ENCODE assay signal across 11 cellular contexts in the genomic region with DNA sequence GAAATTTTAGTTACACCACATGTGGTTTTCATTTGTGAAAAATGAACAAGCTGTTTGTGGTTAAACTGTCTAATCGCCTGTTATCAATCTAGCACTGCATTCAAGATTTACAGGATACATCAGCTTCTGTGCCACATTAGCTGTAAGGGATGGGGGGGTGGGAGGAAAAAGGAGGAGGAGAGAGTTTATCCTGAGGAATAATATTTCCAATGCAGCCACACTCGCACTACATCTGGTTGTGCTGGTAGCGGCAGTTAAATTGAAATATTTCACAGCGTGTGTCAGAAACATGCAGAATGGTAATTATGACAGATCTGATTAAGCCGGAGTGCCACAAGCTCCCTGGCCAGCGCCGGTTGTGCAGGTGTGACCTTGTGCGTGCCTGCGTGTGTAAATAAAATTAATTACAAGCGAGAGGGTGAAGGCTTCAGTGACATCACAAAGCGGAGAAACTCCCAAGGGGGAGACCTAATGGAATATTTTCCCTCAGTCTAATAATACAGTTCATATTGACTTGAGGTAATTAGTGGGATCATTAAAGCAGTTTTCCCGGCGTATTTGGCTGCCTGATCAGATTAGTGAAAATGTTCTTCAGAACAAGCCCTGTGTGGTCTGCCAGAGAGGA. TPM values are rescaled to one million over a fixed set of nuclear protein-coding genes. Genes with fewer than 3 reads are reported as not detected.
DNase-seq lines count a peak whose midpoint lies in the region; ATAC-seq lines count a peak whose summit lies in the region.
"Had no signal": no experiment of that assay in that cellular context is flagged by ENCODE, and none has a peak within 500 bp of the region (broad histone marks: within the 10 kb centered on the region; RNA-seq: fewer than 3 reads in every experiment).

No MANE protein-coding gene starts in this region.

- peak; percentile 20 for DNase-seq in G401 (ENCODE audit: low spot score)
- DNase-seq in NCI-H146 treated with DMSO at 0.1 percent for 48 hours (lab: John Stamatoyannopoulos, UW; ENCODE audit: unreplicated experiment) = peak; percentile 81
- peak; percentile 9 for DNase-seq in SW480 (ENCODE audit: low spot score)
- no peak for DNase-seq in natural killer cell treated with Interleukin-12 subunit alpha and Interleukin-12 subunit beta and Interleukin-15 and Interleukin-18, amount 100 ng/mL, for 72 hours (ENCODE audit: low spot score)
- no peak for DNase-seq in activated gamma-delta T cell (lab: John Stamatoyannopoulos, UW)
- no peak for DNase-seq in medulla oblongata (ENCODE audit: extremely low spot score)
- DNase-seq: adrenal gland, heart left ventricle, mammary epithelial cell, upper lobe of left lung had no signal

- ATAC-seq in natural killer cell treated with Interleukin-12 subunit alpha and Interleukin-12 subunit beta and Interleukin-15 and Interleukin-18, amount 100 ng/mL, for 72 hours = no peak
- no peak for ATAC-seq in HG03159 (IDR thresholded peaks at IDR 0.05; ENCODE audit: unreplicated experiment)
- ATAC-seq: heart left ventricle had no signal

- in situ Hi-C loops in G401 (cut with HindIII; ENCODE audit: low sequenced_read_pairs) = no loop called here

- peak overlapping the region; percentile 21 for H3K4me3 Mint-ChIP-seq in natural killer cell treated with Interleukin-12 subunit alpha and Interleukin-12 subunit beta and Interleukin-15 and Interleukin-18, amount 100 ng/mL, for 72 hours

- no peaks in the 10 kb centered on the region for H3K27me3 Mint-ChIP-seq in natural killer cell treated with Interleukin-12 subunit alpha and Interleukin-12 subunit beta and Interleukin-15 and Interleukin-18, amount 100 ng/mL, for 72 hours

- H3K4me1 Mint-ChIP-seq in natural killer cell treated with Interleukin-12 subunit alpha and Interleukin-12 subunit beta and Interleukin-15 and Interleukin-18, amount 100 ng/mL, for 72 hours (ENCODE audit: low read depth in 2 of 2) = peaks cover 66 to 71% of the 10 kb centered on the region in 2 donors

- peaks cover 81% of the 10 kb centered on the region for H3K36me3 Mint-ChIP-seq in natural killer cell treated with Interleukin-12 subunit alpha and Interleukin-12 subunit beta and Interleukin-15 and Interleukin-18, amount 100 ng/mL, for 72 hours

- no peaks in the 10 kb centered on the region for H3K9me3 Mint-ChIP-seq in natural killer cell treated with Interleukin-12 subunit alpha and Interleukin-12 subunit beta and Interleukin-15 and Interleukin-18, amount 100 ng/mL, for 72 hours

- H3K27ac Mint-ChIP-seq in natural killer cell treated with Interleukin-12 subunit alpha and Interleukin-12 subunit beta and Interleukin-15 and Interleukin-18, amount 100 ng/mL, for 72 hours = peak overlapping the region; percentile 40 to 56

RNA-seq across cellular contexts. Expression of gene SATB1, which starts 55.5 kb away (rescaled TPM):
- total RNA-seq in G401 (2014; rRNA removed; shearing (Covaris generic)) = 0.18 TPM in 1 of 2 replicates, not detected in the other
- 100 to 1,000 TPM; 401 to 512 TPM for total RNA-seq in natural killer cell treated with Interleukin-12 subunit alpha and Interleukin-12 subunit beta and Interleukin-15 and Interleukin-18, amount 100 ng/mL, for 72 hours

Comparison
In these comparisons a context has a peak if more than half of its experiments do, and no peak if none do; other contexts are left out.
1. DNase-seq: peak in G401 (single experiment), NCI-H146 treated with DMSO at 0.1 percent for 48 hours (single experiment) and SW480 (single experiment); none in natural killer cell treated with Interleukin-12 subunit alpha and Interleukin-12 subunit beta and Interleukin-15 and Interleukin-18, amount 100 ng/mL, for 72 hours (single experiment), activated gamma-delta T cell (single experiment) and medulla oblongata (single experiment).
2. RNA of gene SATB1, which starts 55.5 kb away (total RNA-seq): 401 to 512 TPM in natural killer cell treated with Interleukin-12 subunit alpha and Interleukin-12 subunit beta and Interleukin-15 and Interleukin-18, amount 100 ng/mL, for 72 hours; 0.18 TPM in G401; every median in the first group is over 100 times any median in the second.